7 cellular contexts compared by ENCODE assay signal in the genomic region with DNA sequence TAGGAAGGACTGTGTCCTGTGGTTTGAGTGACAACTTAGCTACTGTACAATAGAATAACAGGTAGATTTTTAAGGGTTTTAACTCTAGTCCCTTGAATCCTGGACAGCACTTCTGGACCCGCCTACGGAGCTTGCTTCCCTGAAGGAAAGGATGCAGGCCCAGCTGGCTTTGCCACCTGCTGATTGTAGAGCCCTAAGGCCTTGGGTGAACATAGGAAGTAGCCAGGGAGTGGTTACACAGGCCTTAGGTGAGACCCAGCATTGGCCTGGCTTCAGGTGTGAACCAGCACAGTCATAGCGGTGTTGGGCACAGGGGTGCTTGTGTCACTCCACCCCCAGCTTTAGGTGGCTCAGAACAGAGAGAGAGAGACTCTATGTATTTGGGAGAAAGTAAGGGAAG.
"Had no signal": no experiment of that assay in that cellular context is flagged by ENCODE, and none has a peak within 500 bp of the region (broad histone marks: within the 10 kb centered on the region; RNA-seq: fewer than 3 reads in every experiment).

No MANE protein-coding gene starts in this region.

- H3K36me3 Mint-ChIP-seq: IgD-negative memory B cell had no signal

- FAIRE-seq: HepG2, HTR-8/SVneo, K562 had no signal

- H3K4me3 ChIP-seq: K562 had no signal

- H3K4me3 Mint-ChIP-seq: IgD-negative memory B cell had no signal

- DNase-seq: IMR-90, KBM-7 had no signal

- H3K27me3 Mint-ChIP-seq: IgD-negative memory B cell had no signal

- H3K4me1 Mint-ChIP-seq: IgD-negative memory B cell had no signal

- ATAC-seq: HepG2, K562 had no signal

- H3K27ac ChIP-seq: HL-60 had no signal

- H3K27ac Mint-ChIP-seq: IgD-negative memory B cell had no signal
